34 cellular contexts compared by ENCODE assay signal in genomic region chr2:174431902-174432301, GRCh38.
"Had no signal": no experiment of that assay in that cellular context is flagged by ENCODE, and none has a peak within 500 bp of the region (broad histone marks: within the 10 kb centered on the region; RNA-seq: fewer than 3 reads in every experiment).

No MANE protein-coding gene starts in this region.

- H3K27me3 ChIP-seq: MG63 had no signal

- H3K9ac ChIP-seq: KMS-11 had no signal

- DNase-seq: Karpas-422, Kasumi-1, MG63, MM.1S, MV-4-11, NCI-H1048, NCI-H1092, NCI-H1092 treated with DMSO at 0.1 percent for 48 hours, NCI-H1105, NCI-H1105 treated with DMSO at 0.1 percent for 48 hours, NCI-H1417, NCI-H1417 treated with DMSO at 0.1 percent for 48 hours, NCI-H1436, NCI-H1436 treated with DMSO at 0.1 percent for 48 hours, NCI-H146, NCI-H1694, NCI-H1694 treated with DMSO at 0.1 percent for 48 hours, NCI-H187, NCI-H187 treated with DMSO at 0.1 percent for 48 hours, NCI-H1930, NCI-H2029, NCI-H2029 treated with DMSO at 0.1 percent for 48 hours, NCI-H2081, NCI-H2081 treated with DMSO at 0.1 percent for 48 hours, NCI-H2107, NCI-H2171, NCI-H2171 treated with DMSO at 0.1 percent for 48 hours, NCI-H2227 treated with DMSO at 0.1 percent for 48 hours, NCI-H226, NCI-H345, NCI-H446, NCI-H446 treated with DMSO at 0.1 percent for 48 hours, NCI-H510A had no signal

- H3K4me3 ChIP-seq: MG63 had no signal

- H3K9me3 ChIP-seq: MG63 had no signal

- H3K27ac ChIP-seq: KMS-11 had no signal

- H3K4me2 ChIP-seq: KMS-11 had no signal
